Comparison of ENCODE assay signal across 22 cellular contexts in genomic region chrX:85140963-85141362, GRCh38.
DNase-seq lines count a peak whose midpoint lies in the region; ATAC-seq lines count a peak whose summit lies in the region.
"Had no signal": no experiment of that assay in that cellular context is flagged by ENCODE, and none has a peak within 500 bp of the region (broad histone marks: within the 10 kb centered on the region; RNA-seq: fewer than 3 reads in every experiment).

No MANE protein-coding gene starts in this region.

- ATAC-seq in GM19328 (IDR thresholded peaks at IDR 0.05; ENCODE audit: unreplicated experiment): peak; percentile 66
- ATAC-seq in HG02610 (IDR thresholded peaks at IDR 0.05; ENCODE audit: unreplicated experiment): peak; percentile 89
- ATAC-seq in HG03442 (IDR thresholded peaks at IDR 0.05; ENCODE audit: unreplicated experiment): peak; percentile 85
- ATAC-seq in stimulated activated memory B cell treated with anti-CD40 and anti-IgM and Interleukin-4, amounts not matched to agents 10 μg/mL and 1 μg/mL and 100 μg/mL, for 72 hours: peak; percentile 68
- no peak for ATAC-seq in GM21447 (IDR thresholded peaks at IDR 0.05; ENCODE audit: unreplicated experiment)
- ATAC-seq: left lobe of liver, sciatic nerve had no signal

- no peaks in the 10 kb centered on the region for H3K9me3 Mint-ChIP-seq in stimulated activated memory B cell treated with anti-CD40 and anti-IgM and Interleukin-4, amounts not matched to agents 10 μg/mL and 1 μg/mL and 100 μg/mL, for 72 hours
- H3K9me3 Mint-ChIP-seq: CD8-positive, alpha-beta memory T cell; T-helper 1 cell treated with Interleukin-12 subunit alpha and Interleukin-12 subunit beta and Interleukin-4 antibody, amounts not matched to agents 30 μg/mL and 1 μg/mL, for 36 hours had no signal

- H3K27ac Mint-ChIP-seq in stimulated activated memory B cell treated with anti-CD40 and anti-IgM and Interleukin-4, amounts not matched to agents 10 μg/mL and 1 μg/mL and 100 μg/mL, for 72 hours: no peak overlapping the region
- H3K27ac Mint-ChIP-seq: CD8-positive, alpha-beta memory T cell; nephron progenitor cell; T-helper 1 cell treated with Interleukin-12 subunit alpha and Interleukin-12 subunit beta and Interleukin-4 antibody, amounts not matched to agents 30 μg/mL and 1 μg/mL, for 36 hours had no signal

- DNase-seq in SKM-1 treated with dmso at 0.1 percent for 144 hours (lab: John Stamatoyannopoulos, UW; ENCODE audit: unreplicated experiment): no peak
- no peak for DNase-seq in activated CD4-positive, alpha-beta T cell treated with anti-CD3 and anti-CD28 coated beads, Interleukin-2, amount 50 U/mL, for 48 hours
- no peak for DNase-seq in stimulated activated naive CD4-positive, alpha-beta T cell (lab: John Stamatoyannopoulos, UW)
- DNase-seq: activated CD8-positive, alpha-beta memory T cell treated with anti-CD3 and anti-CD28 coated beads, Interleukin-2, amount 50 U/mL, for 48 hours; activated gamma-delta T cell treated with Interleukin-2 at 50 U/mL for 16 hours; amniotic stem cell; CD8-positive, alpha-beta memory T cell; head of caudate nucleus; NCI-H1436; NCI-H526 treated with DMSO at 0.1 percent for 48 hours; nephron progenitor cell; posterior cingulate gyrus; SHP77; stimulated activated CD4-positive, alpha-beta T cell treated with anti-CD3 and anti-CD28 coated beads, Interleukin-15, amount 100 ng/mL, for 24 hours had no signal

- no peaks in the 10 kb centered on the region for H3K4me1 Mint-ChIP-seq in stimulated activated memory B cell treated with anti-CD40 and anti-IgM and Interleukin-4, amounts not matched to agents 10 μg/mL and 1 μg/mL and 100 μg/mL, for 72 hours
- H3K4me1 Mint-ChIP-seq: CD8-positive, alpha-beta memory T cell; nephron progenitor cell had no signal

- H3K4me3 Mint-ChIP-seq in stimulated activated memory B cell treated with anti-CD40 and anti-IgM and Interleukin-4, amounts not matched to agents 10 μg/mL and 1 μg/mL and 100 μg/mL, for 72 hours: no peak overlapping the region
- H3K4me3 Mint-ChIP-seq: CD8-positive, alpha-beta memory T cell; nephron progenitor cell; T-helper 1 cell treated with Interleukin-12 subunit alpha and Interleukin-12 subunit beta and Interleukin-4 antibody, amounts not matched to agents 30 μg/mL and 1 μg/mL, for 36 hours had no signal

- no peaks in the 10 kb centered on the region for H3K27me3 Mint-ChIP-seq in stimulated activated memory B cell treated with anti-CD40 and anti-IgM and Interleukin-4, amounts not matched to agents 10 μg/mL and 1 μg/mL and 100 μg/mL, for 72 hours
- H3K27me3 Mint-ChIP-seq: CD8-positive, alpha-beta memory T cell had no signal

- no peaks in the 10 kb centered on the region for H3K36me3 Mint-ChIP-seq in stimulated activated memory B cell treated with anti-CD40 and anti-IgM and Interleukin-4, amounts not matched to agents 10 μg/mL and 1 μg/mL and 100 μg/mL, for 72 hours
- H3K36me3 Mint-ChIP-seq: CD8-positive, alpha-beta memory T cell had no signal
